ENCODE assay signal across 15 cellular contexts in genomic region chr9:20426019-20426418, GRCh38.
DNase-seq lines count a peak whose midpoint lies in the region; ATAC-seq lines count a peak whose summit lies in the region.
"Had no signal": no experiment of that assay in that cellular context is flagged by ENCODE, and none has a peak within 500 bp of the region (broad histone marks: within the 10 kb centered on the region; RNA-seq: fewer than 3 reads in every experiment).

No MANE protein-coding gene starts in this region.

- ATAC-seq in GM18517 (IDR thresholded peaks at IDR 0.05; ENCODE audit: unreplicated experiment), result peak; percentile 81
- ATAC-seq in GM21381 (IDR thresholded peaks at IDR 0.05; ENCODE audit: unreplicated experiment), result peak; percentile 80
- peak; percentile 76 for ATAC-seq in HG02884 (IDR thresholded peaks at IDR 0.05; ENCODE audit: unreplicated experiment)
- ATAC-seq in HG03575 (IDR thresholded peaks at IDR 0.05; ENCODE audit: extremely low read depth, insufficient number of reproducible peaks, low FRiP score, unreplicated experiment), result peak; percentile 72
- ATAC-seq: activated CD8-positive, alpha-beta T cell treated with anti-CD3 and anti-CD28 coated beads for 36 hours; activated T-helper 17 cell treated with anti-CD3 and anti-CD28 coated beads, Interleukin-2, amount 50 U/mL, for 72 hours; naive thymus-derived CD4-positive, alpha-beta T cell had no signal

- DNase-seq in SHP77 treated with DMSO at 0.1 percent for 48 hours (lab: John Stamatoyannopoulos, UW) (no peak), NCI-H524 treated with DMSO at 0.1 percent for 48 hours (lab: John Stamatoyannopoulos, UW) (no peak), NCI-H187 (lab: John Stamatoyannopoulos, UW) (no peak)
- DNase-seq in stimulated activated CD4-positive, alpha-beta T cell treated with anti-CD3 and anti-CD28 coated beads, Interleukin-2, amount 100 ng/mL, for 48 hours, result no peak
- DNase-seq: activated CD8-positive, alpha-beta T cell treated with anti-CD3 and anti-CD28 coated beads for 36 hours; dorsolateral prefrontal cortex; left ventricle myocardium inferior; MG63; naive thymus-derived CD4-positive, alpha-beta T cell; tibial artery had no signal
